In the genomic region with DNA sequence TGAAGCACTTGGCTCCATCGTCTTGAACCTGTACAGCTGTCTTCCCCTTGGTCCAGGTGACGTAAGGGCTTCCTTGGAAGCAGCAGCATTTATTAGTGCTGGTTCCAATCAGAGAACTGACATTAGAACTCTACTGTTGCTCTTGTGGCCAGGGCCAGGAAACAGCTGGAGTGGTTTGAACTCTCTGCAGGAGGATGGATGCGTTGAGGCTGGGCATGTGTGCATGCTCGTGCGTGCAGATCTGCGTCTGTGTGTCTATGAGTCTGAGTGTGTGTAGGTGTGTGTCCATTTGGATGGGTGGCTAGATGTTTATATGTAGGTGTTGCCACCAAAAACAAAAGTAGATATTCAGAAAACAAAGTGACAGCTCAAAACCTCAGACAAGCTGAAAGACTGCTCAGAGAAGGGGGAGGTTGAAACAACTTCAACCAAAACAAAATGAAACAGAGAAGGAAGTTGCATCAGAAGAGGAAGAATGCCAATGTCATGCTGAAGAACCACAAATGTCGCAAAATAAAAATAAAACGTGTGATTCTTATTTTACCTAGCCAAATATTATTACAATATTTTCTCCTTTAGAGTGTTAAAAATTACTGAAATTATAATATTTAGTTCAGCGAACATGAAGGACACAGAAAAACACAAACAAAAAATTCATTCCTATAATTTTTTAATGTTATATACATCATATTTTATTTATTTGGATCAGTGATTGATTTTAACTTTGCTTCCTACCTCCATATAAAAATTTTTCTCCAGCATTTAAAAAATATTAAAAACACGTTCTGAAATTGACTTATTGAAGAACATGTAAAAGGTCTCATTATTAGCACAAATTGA, we compare ENCODE assay signal across 8 cellular contexts.
DNase-seq lines count a peak whose midpoint lies in the region; ATAC-seq and TF ChIP-seq lines count a peak whose summit lies in the region.

No MANE protein-coding gene starts in this region.

- no peaks in the 10 kb centered on the region for H3K9me3 Mint-ChIP-seq in activated T-helper 17 cell treated with anti-CD3 and anti-CD28 coated beads, Interleukin-2, amount 50 U/mL, for 72 hours

- H4K20me1 ChIP-seq in OCI-LY3 (ENCODE audit: insufficient read depth, low read length): no peaks in the 10 kb centered on the region

- peak; percentile 82 for DNase-seq in GM12864 (ENCODE audit: low read depth)
- peak; percentile 56 for DNase-seq in right atrium auricular region (ENCODE audit: low spot score)
- DNase-seq in stimulated activated CD8-positive, alpha-beta memory T cell treated with anti-CD3 and anti-CD28 coated beads, Interleukin-15, amount 100 ng/mL, for 24 hours (ENCODE audit: low read depth): peak; percentile 4
- DNase-seq in NCI-H2171 (lab: John Stamatoyannopoulos, UW): no peak
- DNase-seq in NCI-H1694 (lab: John Stamatoyannopoulos, UW): no peak

- H3K4me1 ChIP-seq in OCI-LY3 (ENCODE audit: low read length): peaks cover 11% of the 10 kb centered on the region
- H3K4me1 ChIP-seq in right atrium auricular region: peaks cover 0 to 19% of the 10 kb centered on the region in 2 donors

- TF ChIP-seq CTCF in GM12864 (IDR thresholded peaks at IDR 0.05; ENCODE audit: low read depth, low read length, missing control alignments) (no peak), OCI-LY3 (IDR thresholded peaks at IDR 0.05; ENCODE audit: low read depth, low read length) (no peak), right atrium auricular region (IDR thresholded peaks at IDR 0.05) (no peak)

- H3K36me3 Mint-ChIP-seq in activated T-helper 17 cell treated with anti-CD3 and anti-CD28 coated beads, Interleukin-2, amount 50 U/mL, for 72 hours (ENCODE audit: low read depth): peaks cover 5% of the 10 kb centered on the region

- ATAC-seq in HG02623 (IDR thresholded peaks at IDR 0.05; ENCODE audit: unreplicated experiment): peak; percentile 73
- peak; percentile 87 for ATAC-seq in activated T-helper 17 cell treated with anti-CD3 and anti-CD28 coated beads, Interleukin-2, amount 50 U/mL, for 72 hours (replicated peaks)

- H3K27me3 Mint-ChIP-seq in activated T-helper 17 cell treated with anti-CD3 and anti-CD28 coated beads, Interleukin-2, amount 50 U/mL, for 72 hours: no peaks in the 10 kb centered on the region

- H3K4me3 Mint-ChIP-seq in activated T-helper 17 cell treated with anti-CD3 and anti-CD28 coated beads, Interleukin-2, amount 50 U/mL, for 72 hours: peak overlapping the region; percentile 73

- no peaks in the 10 kb centered on the region for H3K27me3 ChIP-seq in OCI-LY3 (ENCODE audit: low read depth, low read length)
- no peaks in the 10 kb centered on the region for H3K27me3 ChIP-seq in right atrium auricular region

- H3K79me2 ChIP-seq in OCI-LY3 (ENCODE audit: low read length): no peaks in the 10 kb centered on the region

- no peaks in the 10 kb centered on the region for H3K36me3 ChIP-seq in OCI-LY3 (replicated peaks; ENCODE audit: low read depth, low read length)
- H3K36me3 ChIP-seq in right atrium auricular region: no peaks in the 10 kb centered on the region

- peak overlapping the region; percentile 24 for H3K4me3 ChIP-seq in GM12864 (ENCODE audit: low read depth, low read length)
- 0 out of 2 replicates have a peak overlapping the region, but pooled peaks have one; percentile 2 for H3K4me3 ChIP-seq in OCI-LY3 (ENCODE audit: low read length)
- H3K4me3 ChIP-seq in right atrium auricular region: no peak overlapping the region

- H3K27ac ChIP-seq in OCI-LY3 (ENCODE audit: low read length): peak overlapping the region; percentile 29; the same call in 1 of the 2 replicates
- peak overlapping the region; percentile 27 to 62 for H3K27ac ChIP-seq in right atrium auricular region

- 0 out of 2 replicates have a peak overlapping the region, but pooled peaks have one; percentile 19 for H3K9ac ChIP-seq in OCI-LY3 (ENCODE audit: low read length)

- H3K4me2 ChIP-seq in OCI-LY3 (ENCODE audit: low read length): peak overlapping the region; percentile 38

- H3K9me3 ChIP-seq in OCI-LY3 (ENCODE audit: insufficient read depth, low read length): no peaks in the 10 kb centered on the region
- no peaks in the 10 kb centered on the region for H3K9me3 ChIP-seq in right atrium auricular region

- H3K27ac Mint-ChIP-seq in activated T-helper 17 cell treated with anti-CD3 and anti-CD28 coated beads, Interleukin-2, amount 50 U/mL, for 72 hours: peak overlapping the region; percentile 89

- H2AFZ ChIP-seq in OCI-LY3 (ENCODE audit: low read depth, low read length): peak overlapping the region; percentile 63

- peaks cover 38% of the 10 kb centered on the region for H3K4me1 Mint-ChIP-seq in activated T-helper 17 cell treated with anti-CD3 and anti-CD28 coated beads, Interleukin-2, amount 50 U/mL, for 72 hours

Comparison
In these comparisons a context has a peak if more than half of its experiments do, and no peak if none do; other contexts are left out.
1. DNase-seq: peak in GM12864 (single experiment), right atrium auricular region (single experiment) and stimulated activated CD8-positive, alpha-beta memory T cell treated with anti-CD3 and anti-CD28 coated beads, Interleukin-15, amount 100 ng/mL, for 24 hours (single experiment); none in NCI-H2171 (single experiment) and NCI-H1694 (single experiment).
2. H3K4me3 ChIP-seq: peak in GM12864 (single experiment) and OCI-LY3 (single experiment); none in right atrium auricular region (0 of 2).